28 cellular contexts compared by ENCODE assay signal in genomic region chr19:46585539-46585938, GRCh38. TPM values are rescaled to one million over a fixed set of nuclear protein-coding genes. Genes with fewer than 3 reads are reported as not detected.
DNase-seq lines count a peak whose midpoint lies in the region; ATAC-seq, FAIRE-seq and TF ChIP-seq lines count a peak whose summit lies in the region.
"Had no signal": no experiment of that assay in that cellular context is flagged by ENCODE, and none has a peak within 500 bp of the region (broad histone marks: within the 10 kb centered on the region; RNA-seq: fewer than 3 reads in every experiment).

No MANE protein-coding gene starts in this region.

- 40% methylated on average over 1 of the region's 1 CpG for WGBS in HepG2 (ENCODE audit: low lambda C conversion rate)
- 80% methylated on average over 1 of the region's 1 CpG for WGBS in right lobe of liver (ENCODE audit: insufficient coverage, low coverage, low lambda C conversion rate, missing lambda C conversion rate)
- no CpG with 5 or more reads among the region's 1 CpG for WGBS in IMR-90 (ENCODE audit: extremely low coverage in 2 of 2, insufficient read length in 1 of 2), 2 experiments

- in situ Hi-C loops in HepG2 (cut with HindIII; ENCODE audit: extremely low pct_ligation_motif_present, low pct_unique_long_range_greater_than_20kb) = no loop called here
- in situ Hi-C loops in IMR-90 (cut with MboI; ENCODE audit: low sequenced_read_pairs) = no loop called here

- H3K27me3 ChIP-seq in HepG2 (ENCODE audit: control insufficient read depth in 1 of 2, insufficient read depth in 2 of 2, low read length in 2 of 2) = no peaks in the 10 kb centered on the region
- no peaks in the 10 kb centered on the region for H3K27me3 ChIP-seq in right lobe of liver
- H3K27me3 ChIP-seq in IMR-90 (ENCODE audit: control insufficient read depth, insufficient read depth, low read length) = no peaks in the 10 kb centered on the region
- H3K27me3 ChIP-seq: BLaER1 had no signal

- no peak overlapping the region for H3K18ac ChIP-seq in IMR-90 (ENCODE audit: low read depth, low read length)

- H3K4me2 ChIP-seq in HepG2 (ENCODE audit: low read depth, low read length) = no peak overlapping the region
- no peak overlapping the region for H3K4me2 ChIP-seq in IMR-90 (ENCODE audit: low read depth, low read length)
- H3K4me2 ChIP-seq: BLaER1 had no signal

- no peaks in the 10 kb centered on the region for H3K4me1 ChIP-seq in HepG2 (ENCODE audit: insufficient read depth, low read length)
- H3K4me1 ChIP-seq in right lobe of liver = no peaks in the 10 kb centered on the region
- H3K4me1 ChIP-seq in IMR-90 (ENCODE audit: control insufficient read depth, insufficient read depth, low read length) = no peaks in the 10 kb centered on the region
- H3K4me1 ChIP-seq: BE2C, BLaER1 had no signal

- no peak for ATAC-seq in HepG2
- ATAC-seq in right lobe of liver = no peak
- no peak for ATAC-seq in IMR-90 (ENCODE audit: low read depth)
- no peak for ATAC-seq in HG03025 (IDR thresholded peaks at IDR 0.05; ENCODE audit: low FRiP score, unreplicated experiment)

- H3K9me3 ChIP-seq in HepG2 (ENCODE audit: low read length) = no peaks in the 10 kb centered on the region
- no peaks in the 10 kb centered on the region for H3K9me3 ChIP-seq in right lobe of liver
- H3K9me3 ChIP-seq in IMR-90 (ENCODE audit: control insufficient read depth, insufficient read depth, low read length) = no peaks in the 10 kb centered on the region; the same call in 1 of the 2 replicates
- H3K9me3 ChIP-seq: BE2C, BLaER1 had no signal

- TF ChIP-seq EP300 in HepG2 (IDR thresholded peaks at IDR 0.05; ENCODE audit: low read depth in 2 of 2, low read length in 2 of 2) = no peak
- TF ChIP-seq EP300 in HepG2 (CRISPR knock-in tag; IDR thresholded peaks at IDR 0.05; ENCODE audit: borderline replicate concordance) = no peak

- no peak overlapping the region for H4K5ac ChIP-seq in IMR-90 (ENCODE audit: low read depth, low read length)

- no peak overlapping the region for H3K14ac ChIP-seq in IMR-90 (replicated peaks; ENCODE audit: low read depth, low read length)

- intact Hi-C loops in HepG2 (cut with micrococcal nuclease; ENCODE audit: unreplicated experiment) = no loop called here
- intact Hi-C loops in right lobe of liver (cut with DNase I) = no loop called here
- intact Hi-C loops in IMR-90 (cut with micrococcal nuclease) = no loop called here

- H3K23ac ChIP-seq in IMR-90 (ENCODE audit: low read depth, low read length) = no peak overlapping the region

- no peaks in the 10 kb centered on the region for H4K20me1 ChIP-seq in HepG2 (ENCODE audit: insufficient read depth, low read length)
- H4K20me1 ChIP-seq in IMR-90 (ENCODE audit: insufficient read depth, low read length) = no peaks in the 10 kb centered on the region
- H4K20me1 ChIP-seq: BLaER1 had no signal

- DNase-seq in HepG2 (ENCODE audit: low spot score) (no peak), right lobe of liver (no peak), IMR-90 (no peak), amniotic stem cell (lab: John Stamatoyannopoulos, UW) (no peak)
- DNase-seq: ACHN; BE2C; C1 segment of cervical spinal cord; CD4-positive, alpha-beta memory T cell; CD4-positive, CD25-positive, alpha-beta regulatory T cell; CD8-positive, alpha-beta memory T cell; COR-L47; DMS 273 treated with DMSO at 0.1 percent for 48 hours; DMS153; DMS79; DND-41; EL; GF-D8 had no signal

- H3K79me1 ChIP-seq in IMR-90 (ENCODE audit: low read depth in 1 of 2, low read length in 2 of 2) = no peaks in the 10 kb centered on the region

- H2AFZ ChIP-seq in HepG2 (ENCODE audit: low read length) (no peak overlapping the region), IMR-90 (replicated peaks; ENCODE audit: low read length, poor library complexity) (no peak overlapping the region)

- no peak overlapping the region for H4K91ac ChIP-seq in IMR-90 (ENCODE audit: insufficient read depth, low read depth, low read length)

- H3K36me3 ChIP-seq in HepG2 (replicated peaks in 1 of 2; ENCODE audit: control insufficient read depth in 1 of 2, insufficient read depth in 2 of 2, low read length in 2 of 2) (no peaks in the 10 kb centered on the region), right lobe of liver (no peaks in the 10 kb centered on the region), IMR-90 (ENCODE audit: control insufficient read depth, insufficient read depth, low read length) (no peaks in the 10 kb centered on the region)
- H3K36me3 ChIP-seq: BE2C, BLaER1 had no signal

- TF ChIP-seq RAD21 in HepG2 (CRISPR knock-in tag; IDR thresholded peaks at IDR 0.05) = no peak
- no peak for TF ChIP-seq RAD21 in IMR-90 (IDR thresholded peaks at IDR 0.05; ENCODE audit: low read length)

- dilution Hi-C loops in IMR-90 (cut with HindIII; ENCODE audit: low sequenced_read_pairs, unreplicated experiment) = no loop called here

- FAIRE-seq in HepG2 (lab: Jason Lieb, UNC) = no peak
- FAIRE-seq: GM12891, GM19239 had no signal

- H3K79me2 ChIP-seq in HepG2 (ENCODE audit: insufficient read depth, low read length) = no peaks in the 10 kb centered on the region

- no peak overlapping the region for H2BK120ac ChIP-seq in IMR-90 (ENCODE audit: low read depth, low read length)

- H3K9ac ChIP-seq in HepG2 (ENCODE audit: insufficient read depth, low read depth, low read length) (no peak overlapping the region), IMR-90 (ENCODE audit: low read depth, low read length) (no peak overlapping the region)
- H3K9ac ChIP-seq: BLaER1 had no signal

- H3K4ac ChIP-seq in IMR-90 (ENCODE audit: low read depth, low read length) = no peak overlapping the region

- H3K4me3 ChIP-seq in HepG2 (replicated peaks in 1 of 3; ENCODE audit: insufficient read depth in 1 of 3, low read depth in 2 of 3, low read length in 3 of 3) (no peak overlapping the region), right lobe of liver (no peak overlapping the region), IMR-90 (ENCODE audit: insufficient read depth, low read depth, low read length) (no peak overlapping the region)
- H3K4me3 ChIP-seq: BLaER1 had no signal

- no peak overlapping the region for H2BK15ac ChIP-seq in IMR-90 (ENCODE audit: low read depth, low read length)

- H2AK9ac ChIP-seq in IMR-90 (replicated peaks; ENCODE audit: low read depth, low read length, poor library complexity) = no peak overlapping the region

- TF ChIP-seq POLR2A in HepG2 (IDR thresholded peaks at IDR 0.05; ENCODE audit: insufficient read depth in 1 of 2, low read depth in 2 of 2, low read length in 2 of 2) (no peak), right lobe of liver (IDR thresholded peaks at IDR 0.05) (no peak), IMR-90 (IDR thresholded peaks at IDR 0.05; ENCODE audit: low read depth, low read length) (no peak)

- H3K27ac ChIP-seq in HepG2 (ENCODE audit: extremely low read length, insufficient read depth, low read length) = no peak overlapping the region
- H3K27ac ChIP-seq in right lobe of liver = no peak overlapping the region
- H3K27ac ChIP-seq in IMR-90 (ENCODE audit: insufficient read depth, low read length) = no peak overlapping the region
- H3K27ac ChIP-seq: 22Rv1, BLaER1 had no signal

- no peak overlapping the region for H2BK20ac ChIP-seq in IMR-90 (ENCODE audit: low read depth, low read length)

- POLR2A ChIA-PET in HepG2 (lab: Yijun Ruan, JAX) (no interaction called here), IMR-90 (lab: Charles Lee; ENCODE audit: unreplicated experiment) (no interaction called here)

- BruUV-seq in HepG2 (replicated peaks; lab: Mats Ljungman, UMichigan) (no TSS peak), IMR-90 (replicated peaks; lab: Mats Ljungman, UMichigan) (no TSS peak)

- no peaks in the 10 kb centered on the region for H3K9me1 ChIP-seq in IMR-90 (ENCODE audit: insufficient read depth, low read length)

- no peak overlapping the region for H2AK5ac ChIP-seq in IMR-90 (ENCODE audit: low read depth, low read length)

- CTCF ChIA-PET in HepG2 (lab: Yijun Ruan, JAX; ENCODE audit: low intra/inter-chr PET ratio, low total read pairs) = no interaction called here
- CTCF ChIA-PET in IMR-90 (lab: Yijun Ruan, JAX) = interaction anchor here (1.1 kb wide), 1 partner anchor 15 kb away, joined by 8 read pairs; the partner anchor contains the start of gene CALM3

- H4K8ac ChIP-seq in IMR-90 (ENCODE audit: low read depth in 2 of 2, low read length in 2 of 2) = no peak overlapping the region

- TF ChIP-seq CTCF in HepG2 (CRISPR knock-in tag; IDR thresholded peaks at IDR 0.05) (no peak), right lobe of liver (IDR thresholded peaks at IDR 0.05) (no peak), IMR-90 (conservative IDR thresholded peaks at IDR 0.05; ENCODE audit: low read depth, low read length) (no peak)

- H2BK5ac ChIP-seq in IMR-90 (ENCODE audit: low read depth, low read length, poor library complexity, severe bottlenecking) = no peak overlapping the region

- H3K56ac ChIP-seq in IMR-90 (ENCODE audit: extremely low read depth, insufficient read depth, low read length) = no peak overlapping the region

RNA-seq across cellular contexts. Expression of gene CALM3, which starts 15.6 kb away (rescaled TPM):
- total RNA-seq in HepG2 (2016; rRNA removed; fragmentation: Illumina TruSeq; extraction: Trizol) (258 and 314 TPM in 2 replicates), right lobe of liver (100 to 1,000 TPM in 1 of 6 experiments, 10 to 100 TPM in 5; 83.8 to 119 (median 92.2) TPM), IMR-90 (2012; rRNA removed) (91.6 and 197 TPM in 2 replicates)
- total RNA-seq in HepG2 (2016; cell fraction: cytosol; rRNA removed; fragmentation: Illumina TruSeq; extraction: Trizol; ENCODE audit: low read depth) = 219 and 253 TPM in 2 replicates
- 270 and 297 TPM in 2 replicates for total RNA-seq in HepG2 (2016; cell fraction: insoluble cytoplasmic fraction; rRNA removed; fragmentation: Illumina TruSeq; extraction: Trizol)
- total RNA-seq in HepG2 (2016; cell fraction: membrane; rRNA removed; fragmentation: Illumina TruSeq; extraction: Trizol) = 322 and 352 TPM in 2 replicates
- 95.5 and 96.2 TPM in 2 replicates for total RNA-seq in HepG2 (2016; cell fraction: nucleus; rRNA removed; fragmentation: Illumina TruSeq; extraction: Trizol)
- polyA plus RNA-seq in HepG2 (2011; rRNA removed) (232 and 239 TPM in 2 replicates), IMR-90 (2012; rRNA removed) (467 and 501 TPM in 2 replicates)
- polyA plus RNA-seq in HepG2 (2011; cell fraction: cytosol; rRNA removed) = 211 and 281 TPM in 2 replicates
- 146 and 178 TPM in 2 replicates for polyA plus RNA-seq in HepG2 (2011; cell fraction: nucleus; rRNA removed)
- 277 and 325 TPM in 2 replicates for polyA plus RNA-seq in HepG2 (2012)
- polyA plus RNA-seq in HepG2 (2016; cell fraction: cytosol; fragmentation: Illumina TruSeq; extraction: Trizol; ENCODE audit: low read depth) = 495 and 575 TPM in 2 replicates
- polyA plus RNA-seq in HepG2 (2016; cell fraction: insoluble cytoplasmic fraction; fragmentation: Illumina TruSeq; extraction: Trizol; ENCODE audit: low read depth) = 466 and 539 TPM in 2 replicates
- 497 and 555 TPM in 2 replicates for polyA plus RNA-seq in HepG2 (2016; cell fraction: membrane; fragmentation: Illumina TruSeq; extraction: Trizol; ENCODE audit: low read depth)
- 259 and 261 TPM in 2 replicates for polyA plus RNA-seq in HepG2 (2016; cell fraction: nucleus; fragmentation: Illumina TruSeq; extraction: Trizol; ENCODE audit: insufficient read depth, low read depth)
- polyA minus RNA-seq in HepG2 (2011; rRNA and poly(A)+ RNA removed; ENCODE audit: low replicate concordance) = 66.6 and 121 TPM in 2 replicates
- 58.1 and 58.6 TPM in 2 replicates for polyA minus RNA-seq in HepG2 (2011; cell fraction: cytosol; rRNA and poly(A)+ RNA removed)
- 33.0 and 37.0 TPM in 2 replicates for polyA minus RNA-seq in HepG2 (2011; cell fraction: nucleus; rRNA and poly(A)+ RNA removed)
- 414 and 485 TPM in 2 replicates for polyA plus RNA-seq in IMR-90 (2012; cell fraction: cytosol; rRNA removed)
- 233 and 354 TPM in 2 replicates for polyA plus RNA-seq in IMR-90 (2012; cell fraction: nucleus; rRNA removed; ENCODE audit: low replicate concordance)

RNA-seq across cellular contexts. Expression of gene PTGIR, which starts 39.4 kb away (rescaled TPM):
- total RNA-seq in HepG2 (2016; rRNA removed; fragmentation: Illumina TruSeq; extraction: Trizol) = not detected in 2 replicates
- total RNA-seq in HepG2 (2016; cell fraction: cytosol; rRNA removed; fragmentation: Illumina TruSeq; extraction: Trizol; ENCODE audit: low read depth) = not detected in 2 replicates
- total RNA-seq in HepG2 (2016; cell fraction: insoluble cytoplasmic fraction; rRNA removed; fragmentation: Illumina TruSeq; extraction: Trizol) = not detected in 2 replicates
- total RNA-seq in HepG2 (2016; cell fraction: membrane; rRNA removed; fragmentation: Illumina TruSeq; extraction: Trizol) = not detected in 2 replicates
- not detected in 2 replicates for total RNA-seq in HepG2 (2016; cell fraction: nucleus; rRNA removed; fragmentation: Illumina TruSeq; extraction: Trizol)
- not detected in 2 replicates for polyA plus RNA-seq in HepG2 (2011; rRNA removed)
- polyA plus RNA-seq in HepG2 (2011; cell fraction: cytosol; rRNA removed) = not detected in 2 replicates
- polyA plus RNA-seq in HepG2 (2011; cell fraction: nucleus; rRNA removed) = not detected in 2 replicates
- not detected in 2 replicates for polyA plus RNA-seq in HepG2 (2012)
- not detected in 2 replicates for polyA plus RNA-seq in HepG2 (2016; cell fraction: cytosol; fragmentation: Illumina TruSeq; extraction: Trizol; ENCODE audit: low read depth)
- not detected in 2 replicates for polyA plus RNA-seq in HepG2 (2016; cell fraction: insoluble cytoplasmic fraction; fragmentation: Illumina TruSeq; extraction: Trizol; ENCODE audit: low read depth)
- polyA plus RNA-seq in HepG2 (2016; cell fraction: membrane; fragmentation: Illumina TruSeq; extraction: Trizol; ENCODE audit: low read depth) = not detected in 2 replicates
- polyA plus RNA-seq in HepG2 (2016; cell fraction: nucleus; fragmentation: Illumina TruSeq; extraction: Trizol; ENCODE audit: insufficient read depth, low read depth) = not detected in 2 replicates
- 0.09 TPM in 1 of 2 replicates, not detected in the other for polyA minus RNA-seq in HepG2 (2011; rRNA and poly(A)+ RNA removed; ENCODE audit: low replicate concordance)
- not detected in 2 replicates for polyA minus RNA-seq in HepG2 (2011; cell fraction: cytosol; rRNA and poly(A)+ RNA removed)
- not detected in 2 replicates for polyA minus RNA-seq in HepG2 (2011; cell fraction: nucleus; rRNA and poly(A)+ RNA removed)
- 1 to 10 TPM; 2.4 to 4.1 (median 3.0) TPM for total RNA-seq in right lobe of liver
- 0.54 and 0.56 TPM in 2 replicates for total RNA-seq in IMR-90 (2012; rRNA removed)
- 4.9 and 5.3 TPM in 2 replicates for polyA plus RNA-seq in IMR-90 (2012; rRNA removed)
- 2.8 and 7.8 TPM in 2 replicates for polyA plus RNA-seq in IMR-90 (2012; cell fraction: cytosol; rRNA removed)
- 18.1 and 39.4 TPM in 2 replicates for polyA plus RNA-seq in IMR-90 (2012; cell fraction: nucleus; rRNA removed; ENCODE audit: low replicate concordance)
- total RNA-seq: A673 had no signal
- polyA plus RNA-seq: CD8-positive, alpha-beta memory T cell had no signal

RNA-seq across cellular contexts. Expression of gene GNG8, which starts 50.5 kb away (rescaled TPM):
- total RNA-seq in HepG2 (2016; rRNA removed; fragmentation: Illumina TruSeq; extraction: Trizol) = not detected in 2 replicates
- total RNA-seq in HepG2 (2016; cell fraction: cytosol; rRNA removed; fragmentation: Illumina TruSeq; extraction: Trizol; ENCODE audit: low read depth) = not detected in 2 replicates
- not detected in 2 replicates for total RNA-seq in HepG2 (2016; cell fraction: insoluble cytoplasmic fraction; rRNA removed; fragmentation: Illumina TruSeq; extraction: Trizol)
- not detected in 2 replicates for total RNA-seq in HepG2 (2016; cell fraction: membrane; rRNA removed; fragmentation: Illumina TruSeq; extraction: Trizol)
- total RNA-seq in HepG2 (2016; cell fraction: nucleus; rRNA removed; fragmentation: Illumina TruSeq; extraction: Trizol) = not detected in 2 replicates
- not detected in 2 replicates for polyA plus RNA-seq in HepG2 (2011; rRNA removed)
- not detected in 2 replicates for polyA plus RNA-seq in HepG2 (2011; cell fraction: cytosol; rRNA removed)
- polyA plus RNA-seq in HepG2 (2011; cell fraction: nucleus; rRNA removed) = not detected in 2 replicates
- polyA plus RNA-seq in HepG2 (2012) = not detected in 2 replicates
- polyA plus RNA-seq in HepG2 (2016; cell fraction: cytosol; fragmentation: Illumina TruSeq; extraction: Trizol; ENCODE audit: low read depth) = not detected in 2 replicates
- polyA plus RNA-seq in HepG2 (2016; cell fraction: insoluble cytoplasmic fraction; fragmentation: Illumina TruSeq; extraction: Trizol; ENCODE audit: low read depth) = not detected in 2 replicates
- polyA plus RNA-seq in HepG2 (2016; cell fraction: membrane; fragmentation: Illumina TruSeq; extraction: Trizol; ENCODE audit: low read depth) = not detected in 2 replicates
- polyA plus RNA-seq in HepG2 (2016; cell fraction: nucleus; fragmentation: Illumina TruSeq; extraction: Trizol; ENCODE audit: insufficient read depth, low read depth) = not detected in 2 replicates
- polyA minus RNA-seq in HepG2 (2011; rRNA and poly(A)+ RNA removed; ENCODE audit: low replicate concordance) = not detected in 2 replicates
- not detected in 2 replicates for polyA minus RNA-seq in HepG2 (2011; cell fraction: cytosol; rRNA and poly(A)+ RNA removed)
- polyA minus RNA-seq in HepG2 (2011; cell fraction: nucleus; rRNA and poly(A)+ RNA removed) = not detected in 2 replicates
- total RNA-seq in right lobe of liver = not detected
- not detected in 2 replicates for total RNA-seq in IMR-90 (2012; rRNA removed)
- not detected in 2 replicates for polyA plus RNA-seq in IMR-90 (2012; rRNA removed)
- polyA plus RNA-seq in IMR-90 (2012; cell fraction: cytosol; rRNA removed) = not detected in 2 replicates
- not detected in 2 replicates for polyA plus RNA-seq in IMR-90 (2012; cell fraction: nucleus; rRNA removed; ENCODE audit: low replicate concordance)
- total RNA-seq: A172; A673; CD4-positive, alpha-beta memory T cell; CD4-positive, CD25-positive, alpha-beta regulatory T cell; Daoy; G401 had no signal
- polyA plus RNA-seq: AG04450; CD14-positive monocyte; CD4-positive, alpha-beta memory T cell; CD8-positive, alpha-beta memory T cell had no signal
